Comparison of ENCODE assay signal across 8 cellular contexts in genomic region chr9:126804696-126805545, GRCh38.
DNase-seq lines count a peak whose midpoint lies in the region; ATAC-seq lines count a peak whose summit lies in the region.

A gene with protein sequence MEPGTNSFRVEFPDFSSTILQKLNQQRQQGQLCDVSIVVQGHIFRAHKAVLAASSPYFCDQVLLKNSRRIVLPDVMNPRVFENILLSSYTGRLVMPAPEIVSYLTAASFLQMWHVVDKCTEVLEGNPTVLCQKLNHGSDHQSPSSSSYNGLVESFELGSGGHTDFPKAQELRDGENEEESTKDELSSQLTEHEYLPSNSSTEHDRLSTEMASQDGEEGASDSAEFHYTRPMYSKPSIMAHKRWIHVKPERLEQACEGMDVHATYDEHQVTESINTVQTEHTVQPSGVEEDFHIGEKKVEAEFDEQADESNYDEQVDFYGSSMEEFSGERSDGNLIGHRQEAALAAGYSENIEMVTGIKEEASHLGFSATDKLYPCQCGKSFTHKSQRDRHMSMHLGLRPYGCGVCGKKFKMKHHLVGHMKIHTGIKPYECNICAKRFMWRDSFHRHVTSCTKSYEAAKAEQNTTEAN (plus strand): TSS chr9:126805040. CDS start chr9:126832510, 27,470 bp downstream.

- DNase-seq in COLO829 (ENCODE audit: low spot score) (peak; percentile 99), NT2/D1 (ENCODE audit: low read depth, low spot score) (peak; percentile 95), memory B cell (ENCODE audit: low spot score in 2 of 2) (peak; percentile 95 to 97)
- peak; percentile 93 to 98 (median 97) for DNase-seq in activated CD8-positive, alpha-beta memory T cell treated with anti-CD3 and anti-CD28 coated beads for 48 hours (ENCODE audit: low read depth in 2 of 3, low spot score in 2 of 3)
- DNase-seq in effector memory CD8-positive, alpha-beta T cell = peak; percentile 97 to 98 (median 97)
- DNase-seq in stimulated activated CD8-positive, alpha-beta memory T cell treated with anti-CD3 and anti-CD28 coated beads, Interleukin-12 subunit alpha, Interleukin-12 subunit beta, amount 100 ng/mL, for 1 hour (ENCODE audit: low read depth) = peak; percentile 99

- H3K27ac Mint-ChIP-seq in effector memory CD8-positive, alpha-beta T cell = peak within 1 kb of the TSS; percentile 93 to 98
- H3K27ac Mint-ChIP-seq in memory B cell = peak within 1 kb of the TSS; percentile 95

- H3K4me1 Mint-ChIP-seq in effector memory CD8-positive, alpha-beta T cell (ENCODE audit: low read depth in 2 of 2) = peaks cover 22 to 34% of the 10 kb centered on the region in 2 donors
- peaks cover 22% of the 10 kb centered on the region for H3K4me1 Mint-ChIP-seq in memory B cell

- H3K36me3 ChIP-seq in HUES48 (ENCODE audit: control insufficient read depth, insufficient read depth, low read length) = peaks cover 10% of the 10 kb centered on the region
- H3K36me3 ChIP-seq in NT2/D1 (ENCODE audit: insufficient read depth, insufficient read length, low read length) = peaks cover 9% of the 10 kb centered on the region

- H3K9ac ChIP-seq in HUES48 (ENCODE audit: low read depth, low read length) (peak within 1 kb of the TSS; percentile 68; the same call in 1 of the 2 replicates), NT2/D1 (ENCODE audit: insufficient read length, low read depth) (peak within 1 kb of the TSS; percentile 94)

- peak within 1 kb of the TSS; percentile 88 for H3K27ac ChIP-seq in HUES48 (ENCODE audit: low read depth, low read length)

- H3K4me3 ChIP-seq in HUES48 (ENCODE audit: low read depth, low read length) (peak within 1 kb of the TSS; percentile 93), NT2/D1 (ENCODE audit: insufficient read length, low read depth) (peak within 1 kb of the TSS; percentile 86)

- peaks cover 38% of the 10 kb centered on the region for H3K36me3 Mint-ChIP-seq in effector memory CD8-positive, alpha-beta T cell (ENCODE audit: insufficient read depth)
- peaks cover 3% of the 10 kb centered on the region for H3K36me3 Mint-ChIP-seq in memory B cell

- peak within 1 kb of the TSS; percentile 86 to 96 for H3K4me3 Mint-ChIP-seq in effector memory CD8-positive, alpha-beta T cell
- peak within 1 kb of the TSS; percentile 98 for H3K4me3 Mint-ChIP-seq in memory B cell

- H3K27me3 ChIP-seq in HUES48 (ENCODE audit: control insufficient read depth, insufficient read depth, low read length) (no peaks in the 10 kb centered on the region), NT2/D1 (ENCODE audit: insufficient read depth, insufficient read length) (no peaks in the 10 kb centered on the region)

- ATAC-seq in GM21367 (IDR thresholded peaks at IDR 0.05; ENCODE audit: unreplicated experiment) (peak; percentile 65), memory B cell (ENCODE audit: low read depth) (peak; percentile 87)
- peak; percentile 73 for ATAC-seq in effector memory CD8-positive, alpha-beta T cell (replicated peaks)

- H3K9me3 ChIP-seq in HUES48 (ENCODE audit: control insufficient read depth, insufficient read depth, low read length) (no peaks in the 10 kb centered on the region), NT2/D1 (ENCODE audit: insufficient read depth, low read length) (no peaks in the 10 kb centered on the region)

- peaks cover 0 to 1% of the 10 kb centered on the region in 2 donors for H3K9me3 Mint-ChIP-seq in effector memory CD8-positive, alpha-beta T cell
- peaks cover 4% of the 10 kb centered on the region for H3K9me3 Mint-ChIP-seq in memory B cell

- H3K4me1 ChIP-seq in HUES48 (ENCODE audit: control insufficient read depth, insufficient read depth, low read length) (0 out of 2 replicates have a peak, but pooled peaks cover 8% of the 10 kb centered on the region), NT2/D1 (ENCODE audit: insufficient read depth, insufficient read length) (no peaks in the 10 kb centered on the region)

- H3K27me3 Mint-ChIP-seq in effector memory CD8-positive, alpha-beta T cell = no peaks in the 10 kb centered on the region
- peaks cover 2% of the 10 kb centered on the region for H3K27me3 Mint-ChIP-seq in memory B cell

Comparison
In these comparisons a context has a peak if more than half of its experiments do, and no peak if none do; other contexts are left out.
1. Peak in every context shown above with its lines: DNase-seq, ATAC-seq, H3K4me3 ChIP-seq and H3K27ac ChIP-seq.